Comparison of ENCODE assay signal across 1 cellular context in genomic region chr20:396252-396618, GRCh38.
TF ChIP-seq lines count a peak whose summit lies in the region.

No MANE protein-coding gene starts in this region.

TF ChIP-seq in HepG2, 621 proteins besides CTCF, POLR2A, EP300 and RAD21 (continued from another document and continues in another):
- no peak for TF ChIP-seq SMYD3 (CRISPR knock-in tag; IDR thresholded peaks at IDR 0.05)
- no peak for TF ChIP-seq SOX13 (IDR thresholded peaks at IDR 0.05)
- no peak for TF ChIP-seq SOX13 (CRISPR knock-in tag; conservative IDR thresholded peaks at IDR 0.05 in 1 of 2, IDR thresholded peaks at IDR 0.05 in 1 of 2)
- no peak for TF ChIP-seq YY1 (IDR thresholded peaks at IDR 0.05; ENCODE audit: insufficient read depth, insufficient replicate concordance, low read depth, low read length)
- no peak for TF ChIP-seq NFAT5 (CRISPR knock-in tag; IDR thresholded peaks at IDR 0.05)
- TF ChIP-seq ZBTB37 (CRISPR knock-in tag; IDR thresholded peaks at IDR 0.05), result no peak
- TF ChIP-seq DNMT1 (CRISPR knock-in tag; IDR thresholded peaks at IDR 0.05), result no peak
- TF ChIP-seq TRAFD1 (CRISPR knock-in tag; IDR thresholded peaks at IDR 0.05; ENCODE audit: borderline replicate concordance), result no peak
- no peak for TF ChIP-seq POLR2AphosphoS5 (IDR thresholded peaks at IDR 0.05; ENCODE audit: low read depth, low read length)
- no peak for TF ChIP-seq ZNF614 (CRISPR knock-in tag; IDR thresholded peaks at IDR 0.05; ENCODE audit: borderline replicate concordance)
- no peak for TF ChIP-seq RARG (CRISPR knock-in tag; IDR thresholded peaks at IDR 0.05; ENCODE audit: low read depth)
- no peak for TF ChIP-seq MAZ (IDR thresholded peaks at IDR 0.05; ENCODE audit: borderline replicate concordance, low read depth, low read length)
- no peak for TF ChIP-seq MAZ (CRISPR knock-in tag; IDR thresholded peaks at IDR 0.05; ENCODE audit: low read depth)
- no peak for TF ChIP-seq ZNF343 (CRISPR knock-in tag; IDR thresholded peaks at IDR 0.05)
- no peak for TF ChIP-seq ZNF646 (CRISPR knock-in tag; IDR thresholded peaks at IDR 0.05)
- no peak for TF ChIP-seq FOXC1 (CRISPR knock-in tag; IDR thresholded peaks at IDR 0.05; ENCODE audit: borderline replicate concordance)
- peak; percentile 17; the same call in 1 of the 2 replicates for TF ChIP-seq ZNF235 (CRISPR knock-in tag; IDR thresholded peaks at IDR 0.05; ENCODE audit: borderline replicate concordance)
- TF ChIP-seq NFYB (CRISPR knock-in tag; IDR thresholded peaks at IDR 0.05), result no peak
- TF ChIP-seq CC2D1A (CRISPR knock-in tag; IDR thresholded peaks at IDR 0.05), result no peak
- no peak for TF ChIP-seq ARHGAP35 (CRISPR knock-in tag; IDR thresholded peaks at IDR 0.05; ENCODE audit: borderline replicate concordance)
- no peak for TF ChIP-seq GMEB2 (CRISPR knock-in tag; IDR thresholded peaks at IDR 0.05; ENCODE audit: low read depth)
- TF ChIP-seq ZSCAN31 (CRISPR knock-in tag; IDR thresholded peaks at IDR 0.05; ENCODE audit: low read depth), result no peak
- TF ChIP-seq ZNF318 (CRISPR knock-in tag; IDR thresholded peaks at IDR 0.05), result no peak
- TF ChIP-seq BHLHE40 (IDR thresholded peaks at IDR 0.05; ENCODE audit: low read length), result no peak
- no peak for TF ChIP-seq ZNF547 (CRISPR knock-in tag; IDR thresholded peaks at IDR 0.05)
- TF ChIP-seq IKZF1 (IDR thresholded peaks at IDR 0.05), result no peak
- TF ChIP-seq EEA1 (CRISPR knock-in tag; IDR thresholded peaks at IDR 0.05; ENCODE audit: borderline replicate concordance), result 0 out of 2 replicates have a peak, but pooled peaks have one; percentile 47
- TF ChIP-seq ZFP90 (CRISPR knock-in tag; IDR thresholded peaks at IDR 0.05; ENCODE audit: borderline replicate concordance), result peak; percentile 14; the same call in 1 of the 2 replicates
